Comparison of ENCODE assay signal across 8 cellular contexts in genomic region chr1:86429830-86430229, GRCh38. TPM values are rescaled to one million over a fixed set of nuclear protein-coding genes. Genes with fewer than 3 reads are reported as not detected.
DNase-seq lines count a peak whose midpoint lies in the region; ATAC-seq and TF ChIP-seq lines count a peak whose summit lies in the region.

No MANE protein-coding gene starts in this region.

- CTCF ChIA-PET in RWPE1 (lab: Yijun Ruan, JAX), result interaction anchor here (0.7 kb wide), 1 partner anchor 107 kb away, joined by 3 read pairs; no protein-coding TSS in a partner anchor

- H3K4me3 ChIP-seq in fibroblast of the aortic adventitia (ENCODE audit: low read depth, low read length), result no peak overlapping the region

- no peak overlapping the region for H3K27ac ChIP-seq in RWPE1

- TF ChIP-seq CTCF in RWPE1 (conservative IDR thresholded peaks at IDR 0.05; ENCODE audit: low read depth), result no peak
- no peak for TF ChIP-seq CTCF in fibroblast of the aortic adventitia (IDR thresholded peaks at IDR 0.05; ENCODE audit: insufficient read depth, low read length)

- POLR2A ChIA-PET in RWPE1 (lab: Yijun Ruan, JAX; ENCODE audit: low non-redundant PET), result no interaction called here

- DNase-seq in GM04504 (ENCODE audit: low read depth) (peak; percentile 91), RWPE1 (ENCODE audit: low spot score) (peak; percentile 82), fibroblast of the aortic adventitia (ENCODE audit: low read depth) (peak; percentile 98), sciatic nerve (ENCODE audit: low spot score) (no peak), NCI-H1436 treated with DMSO at 0.1 percent for 48 hours (lab: John Stamatoyannopoulos, UW) (no peak), NCI-H446 treated with DMSO at 0.1 percent for 48 hours (lab: John Stamatoyannopoulos, UW) (no peak), NCI-H2081 (lab: John Stamatoyannopoulos, UW) (no peak)
- DNase-seq in effector CD8-positive, alpha-beta T cell (lab: John Stamatoyannopoulos, UW), result no peak

- intact Hi-C loops in sciatic nerve (cut with DNase I), result no loop called here

- ATAC-seq in sciatic nerve, result peak; percentile 99

RNA-seq across cellular contexts. Expression of gene CLCA2, which starts 5.9 kb away (rescaled TPM):
- total RNA-seq in fibroblast of the aortic adventitia (ENCODE audit: low replicate concordance) (8.8 and 43.2 TPM in 2 replicates), sciatic nerve (not detected)

RNA-seq across cellular contexts. Expression of gene ODF2L, which starts 33.7 kb away (rescaled TPM):
- total RNA-seq in fibroblast of the aortic adventitia (ENCODE audit: low replicate concordance) (52.4 and 65.9 TPM in 2 replicates), sciatic nerve (62.1 TPM)

RNA-seq across cellular contexts. Expression of gene CLCA1, which starts 38.9 kb away (rescaled TPM):
- total RNA-seq in fibroblast of the aortic adventitia (ENCODE audit: low replicate concordance) (not detected in 2 replicates), sciatic nerve (not detected)

Comparison
In these comparisons a context has a peak if more than half of its experiments do, and no peak if none do; other contexts are left out.
1. DNase-seq: peak in GM04504 (single experiment), RWPE1 (single experiment) and fibroblast of the aortic adventitia (single experiment); none in sciatic nerve (single experiment), effector CD8-positive, alpha-beta T cell (single experiment), NCI-H1436 treated with DMSO at 0.1 percent for 48 hours (single experiment), NCI-H446 treated with DMSO at 0.1 percent for 48 hours (single experiment) and NCI-H2081 (0 of 2).